ENCODE assay signal across 19 cellular contexts in genomic region chr2:109000654-109001600, GRCh38. TPM values are rescaled to one million over a fixed set of nuclear protein-coding genes. Genes with fewer than 3 reads are reported as not detected.
"Had no signal": no experiment of that assay in that cellular context is flagged by ENCODE, and none has a peak within 500 bp of the region (broad histone marks: within the 10 kb centered on the region; RNA-seq: fewer than 3 reads in every experiment).

No MANE protein-coding gene starts in this region.

- H3K79me2 ChIP-seq: hepatocyte had no signal

- H3K27ac ChIP-seq: ascending aorta, hepatocyte, right atrium auricular region, skin epidermis, tibial artery had no signal

- H3K4me3 Mint-ChIP-seq: activated naive CD8-positive, alpha-beta T cell treated with anti-CD3 and anti-CD28 coated beads, Interleukin-2, amount 50 U/mL, for 24 hours; naive B cell had no signal

- H3K36me3 Mint-ChIP-seq: naive B cell had no signal

- H3K27ac Mint-ChIP-seq: activated naive CD8-positive, alpha-beta T cell treated with anti-CD3 and anti-CD28 coated beads, Interleukin-2, amount 50 U/mL, for 24 hours; naive B cell had no signal

- DNase-seq: activated naive CD4-positive, alpha-beta T cell; activated T-cell treated with anti-CD3 and anti-CD28 coated beads for 4 hours; naive B cell; nucleus accumbens; stimulated activated CD4-positive, alpha-beta T cell treated with anti-CD3 and anti-CD28 coated beads, Interleukin-4, amount 100 ng/mL, for 1 hour; T-helper 2 cell; tibial artery had no signal

- H3K36me3 ChIP-seq: ascending aorta, right atrium auricular region, tibial artery had no signal

- H3K4me1 Mint-ChIP-seq: naive B cell had no signal

- H3K4me2 ChIP-seq: hepatocyte had no signal

- H3K9me3 ChIP-seq: ascending aorta, right atrium auricular region, tibial artery had no signal

- ATAC-seq: activated naive CD8-positive, alpha-beta T cell treated with anti-CD3 and anti-CD28 coated beads, Interleukin-2, amount 50 U/mL, for 24 hours; left lobe of liver had no signal

- H3K27me3 Mint-ChIP-seq: activated naive CD8-positive, alpha-beta T cell treated with anti-CD3 and anti-CD28 coated beads, Interleukin-2, amount 50 U/mL, for 24 hours had no signal

- H3K27me3 ChIP-seq: ascending aorta, hepatocyte, right atrium auricular region had no signal

- FAIRE-seq: keratinocyte, TTC549 had no signal

- H2AFZ ChIP-seq: hepatocyte had no signal

- H3K4me3 ChIP-seq: ascending aorta, hepatocyte, right atrium auricular region, skin epidermis, tibial artery had no signal

- H3K9me3 Mint-ChIP-seq: activated naive CD8-positive, alpha-beta T cell treated with anti-CD3 and anti-CD28 coated beads, Interleukin-2, amount 50 U/mL, for 24 hours had no signal

- H3K4me1 ChIP-seq: ascending aorta, right atrium auricular region, tibial artery had no signal

RNA-seq across cellular contexts. Expression of gene EDAR, which starts 11.9 kb away (rescaled TPM):
- total RNA-seq: ascending aorta, glomerular endothelial cell, lung microvascular endothelial cell, posterior vena cava, right atrium auricular region, subcutaneous adipose tissue had no signal
